8 cellular contexts compared by ENCODE assay signal in genomic region chrX:71098302-71098701, GRCh38. TPM values are rescaled to one million over a fixed set of nuclear protein-coding genes. Genes with fewer than 3 reads are reported as not detected.
A peak's percentile ranks its signal among the peaks of the same experiment; 100 is the strongest.
DNase-seq lines count a peak whose midpoint lies in the region; ATAC-seq lines count a peak whose summit lies in the region.

No MANE protein-coding gene starts in this region.

- peak overlapping the region; percentile 24 for H3K27ac Mint-ChIP-seq in T-helper 17 cell
- peak overlapping the region; percentile 53 to 91 (median 81) for H3K27ac Mint-ChIP-seq in immature natural killer cell

- no peaks in the 10 kb centered on the region for H3K36me3 Mint-ChIP-seq in T-helper 17 cell (ENCODE audit: low read depth)
- H3K36me3 Mint-ChIP-seq in immature natural killer cell = no peaks in the 10 kb centered on the region

- DNase-seq in EL (peak; percentile 41), HK-2 (ENCODE audit: unreplicated experiment) (peak; percentile 25), T-helper 17 cell (peak; percentile 65 to 67 (median 67)), anterior cingulate cortex (lab: John Stamatoyannopoulos, UW) (peak in 33 of 58 donors; percentile 1 to 52 (median 9)), immature natural killer cell (peak; percentile 75 to 81 (median 78)), NCI-H1048 (lab: John Stamatoyannopoulos, UW) (no peak)
- peak; percentile 54 to 67 for DNase-seq in stimulated activated CD4-positive, alpha-beta T cell treated with anti-CD3 and anti-CD28 coated beads, Interleukin-2, amount 100 ng/mL, for 48 hours

- H3K9me3 ChIP-seq in T-helper 17 cell (ENCODE audit: control insufficient read depth, low read length, poor library complexity, severe bottlenecking) = no peaks in the 10 kb centered on the region

- H3K4me3 Mint-ChIP-seq in T-helper 17 cell (peak overlapping the region; percentile 31), immature natural killer cell (peak overlapping the region; percentile 31 to 77 (median 42))

- H3K9me3 Mint-ChIP-seq in immature natural killer cell = no peaks in the 10 kb centered on the region

- H3K27me3 Mint-ChIP-seq in T-helper 17 cell (no peaks in the 10 kb centered on the region), immature natural killer cell (ENCODE audit: low read depth in 3 of 3) (peaks cover 10 to 12% (median 11%) of the 10 kb centered on the region in 3 donors)

- ATAC-seq in T-helper 17 cell (peak; percentile 49), HG03460 (IDR thresholded peaks at IDR 0.05; ENCODE audit: unreplicated experiment) (no peak)

- H3K4me1 Mint-ChIP-seq in T-helper 17 cell (peaks cover 43% of the 10 kb centered on the region), immature natural killer cell (peaks cover 66 to 77% of the 10 kb centered on the region in 2 donors)

RNA-seq across cellular contexts. Expression of gene FOXO4, which starts 2.7 kb away (rescaled TPM):
- 10 to 100 TPM; 23.4 to 40.1 TPM for total RNA-seq in T-helper 17 cell
- polyA plus RNA-seq in immature natural killer cell = 1 to 10 TPM; 1.8 to 6.5 (median 2.9) TPM

RNA-seq across cellular contexts. Expression of gene CXorf65, which starts 8.2 kb away (rescaled TPM):
- total RNA-seq in T-helper 17 cell = 10 to 100 TPM; 57.7 to 68.3 TPM
- polyA plus RNA-seq in immature natural killer cell = 10 to 100 TPM in 1 of 3 donors, 1 to 10 TPM in 1, not detected in 1; 5.6 to 15.2 TPM

RNA-seq across cellular contexts. Expression of gene IL2RG, which starts 13.1 kb away (rescaled TPM):
- total RNA-seq in T-helper 17 cell = 100 to 1,000 TPM; 347 to 400 TPM
- 1,000 to 10,000 TPM; 1,102 to 1,755 (median 1,598) TPM for polyA plus RNA-seq in immature natural killer cell

RNA-seq across cellular contexts. Expression of gene MED12, which starts 20.1 kb away (rescaled TPM):
- total RNA-seq in T-helper 17 cell = 10 to 100 TPM; 66.2 to 79.2 TPM
- 10 to 100 TPM in 1 of 3 donors, 1 to 10 TPM in 1, not detected in 1; 8.6 to 21.5 TPM for polyA plus RNA-seq in immature natural killer cell

RNA-seq across cellular contexts. Expression of gene SNX12, which starts 30.2 kb away (rescaled TPM):
- 10 to 100 TPM; 32.4 to 35.4 TPM for total RNA-seq in T-helper 17 cell
- 1 to 10 TPM; 5.3 to 9.2 (median 5.9) TPM for polyA plus RNA-seq in immature natural killer cell
